8 cellular contexts compared by ENCODE assay signal in the genomic region with DNA sequence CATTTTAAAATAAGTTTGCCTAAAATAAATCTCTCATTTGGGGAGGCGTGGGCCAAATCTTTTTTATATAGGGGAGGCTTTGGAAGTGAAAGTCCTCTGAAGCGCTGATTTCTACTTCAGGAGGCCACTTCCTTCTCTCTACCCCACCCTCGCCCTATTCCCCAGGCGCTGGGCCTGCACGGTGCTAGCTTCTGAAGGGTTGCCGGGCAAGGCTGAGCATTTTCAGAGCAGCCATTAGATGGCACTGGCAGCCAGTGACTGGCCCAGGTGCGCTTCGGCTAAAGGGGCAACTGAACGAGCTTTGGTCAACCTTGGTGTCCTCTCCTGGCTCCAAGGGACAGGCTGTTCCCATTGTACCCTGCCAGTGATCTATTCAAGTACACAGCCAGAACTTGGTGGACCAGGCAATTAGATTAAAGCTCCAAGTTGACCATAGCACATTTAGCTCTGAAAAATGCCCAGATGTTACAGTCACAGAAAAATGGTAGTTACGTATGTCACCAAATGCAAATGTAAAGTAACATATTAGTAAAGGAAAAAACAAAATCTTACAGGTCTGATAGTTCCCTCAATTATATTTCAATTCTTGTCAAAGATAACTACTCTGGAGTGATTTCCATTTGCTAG. TPM values are rescaled to one million over a fixed set of nuclear protein-coding genes. Genes with fewer than 3 reads are reported as not detected.
A peak's percentile ranks its signal among the peaks of the same experiment; 100 is the strongest.
DNase-seq lines count a peak whose midpoint lies in the region; ATAC-seq and TF ChIP-seq lines count a peak whose summit lies in the region.
"Had no signal": no experiment of that assay in that cellular context is flagged by ENCODE, and none has a peak within 500 bp of the region (broad histone marks: within the 10 kb centered on the region; RNA-seq: fewer than 3 reads in every experiment).

No MANE protein-coding gene starts in this region.

- ATAC-seq in GM21515 (IDR thresholded peaks at IDR 0.05; ENCODE audit: unreplicated experiment) (peak; percentile 73), IMR-90 (ENCODE audit: low read depth) (peak; percentile 40)

- H3K9me3 ChIP-seq in IMR-90 (ENCODE audit: control insufficient read depth, insufficient read depth, low read length): peaks cover 11% of the 10 kb centered on the region
- H3K9me3 ChIP-seq in SJCRH30 (replicated peaks): no peaks in the 10 kb centered on the region

- no peak overlapping the region for H2AK5ac ChIP-seq in IMR-90 (ENCODE audit: low read depth, low read length)

- H3K18ac ChIP-seq in IMR-90 (ENCODE audit: low read depth, low read length): no peak overlapping the region

- no peak overlapping the region for H3K4me3 ChIP-seq in IMR-90 (ENCODE audit: insufficient read depth, low read depth, low read length)
- no peak overlapping the region for H3K4me3 ChIP-seq in SJCRH30

- no peak overlapping the region for H3K4me3 Mint-ChIP-seq in nephron progenitor cell

- no peaks in the 10 kb centered on the region for H3K79me1 ChIP-seq in IMR-90 (ENCODE audit: low read depth in 1 of 2, low read length in 2 of 2)

- in situ Hi-C loops in IMR-90 (cut with MboI; ENCODE audit: low sequenced_read_pairs): no loop called here

- no peak overlapping the region for H4K8ac ChIP-seq in IMR-90 (ENCODE audit: low read depth in 2 of 2, low read length in 2 of 2)

- H3K27me3 Mint-ChIP-seq in nephron progenitor cell (ENCODE audit: low read depth, poor library complexity): peaks cover 82% of the 10 kb centered on the region

- H3K9me1 ChIP-seq in IMR-90 (ENCODE audit: insufficient read depth, low read length): no peaks in the 10 kb centered on the region; the same call in 1 of the 2 replicates

- 0 out of 2 replicates have a peak, but pooled peaks have one; percentile 24 for TF ChIP-seq RAD21 in IMR-90 (IDR thresholded peaks at IDR 0.05; ENCODE audit: low read length)

- H2BK5ac ChIP-seq in IMR-90 (ENCODE audit: low read depth, low read length, poor library complexity, severe bottlenecking): no peak overlapping the region

- peaks cover 2% of the 10 kb centered on the region; the same call in 1 of the 2 replicates for H3K4me1 ChIP-seq in IMR-90 (ENCODE audit: control insufficient read depth, insufficient read depth, low read length)
- no peaks in the 10 kb centered on the region for H3K4me1 ChIP-seq in SJCRH30

- no TSS peak for BruUV-seq in IMR-90 (replicated peaks; lab: Mats Ljungman, UMichigan)

- no peak overlapping the region for H3K9ac ChIP-seq in IMR-90 (ENCODE audit: low read depth, low read length)

- H3K56ac ChIP-seq in IMR-90 (ENCODE audit: extremely low read depth, insufficient read depth, low read length): no peak overlapping the region

- no peak overlapping the region for H3K14ac ChIP-seq in IMR-90 (replicated peaks; ENCODE audit: low read depth, low read length)

- H3K27ac ChIP-seq in IMR-90 (ENCODE audit: insufficient read depth, low read length) (no peak overlapping the region), SJCRH30 (no peak overlapping the region)

- WGBS in IMR-90 (ENCODE audit: extremely low coverage in 2 of 2, insufficient read length in 1 of 2), 2 experiments: no CpG with 5 or more reads among the region's 10 CpGs

- H3K36me3 Mint-ChIP-seq in nephron progenitor cell (ENCODE audit: low read depth): no peaks in the 10 kb centered on the region

- no peak overlapping the region for H4K5ac ChIP-seq in IMR-90 (ENCODE audit: low read depth, low read length)

- CTCF ChIA-PET in IMR-90 (lab: Yijun Ruan, JAX): no interaction called here

- TF ChIP-seq CTCF in GM12872 (IDR thresholded peaks at IDR 0.05; ENCODE audit: insufficient read depth, low read depth, low read length) (peak; percentile 82), IMR-90 (conservative IDR thresholded peaks at IDR 0.05; ENCODE audit: low read depth, low read length) (peak; percentile 27), nephron progenitor cell (IDR thresholded peaks at IDR 0.05) (no peak)

- peak overlapping the region; percentile 40 for H2AFZ ChIP-seq in IMR-90 (replicated peaks; ENCODE audit: low read length, poor library complexity)

- dilution Hi-C loops in IMR-90 (cut with HindIII; ENCODE audit: low sequenced_read_pairs, unreplicated experiment): no loop called here

- H3K23ac ChIP-seq in IMR-90 (ENCODE audit: low read depth, low read length): no peak overlapping the region

- no peaks in the 10 kb centered on the region for H3K9me3 Mint-ChIP-seq in nephron progenitor cell
- H3K9me3 Mint-ChIP-seq: nephron had no signal

- no peak overlapping the region for H3K4me2 ChIP-seq in IMR-90 (ENCODE audit: low read depth, low read length)

- POLR2A ChIA-PET in IMR-90 (lab: Charles Lee; ENCODE audit: unreplicated experiment): no interaction called here

- no peaks in the 10 kb centered on the region for H3K36me3 ChIP-seq in IMR-90 (ENCODE audit: control insufficient read depth, insufficient read depth, low read length)
- H3K36me3 ChIP-seq in SJCRH30: no peaks in the 10 kb centered on the region

- no peak overlapping the region for H2BK15ac ChIP-seq in IMR-90 (ENCODE audit: low read depth, low read length)

- H3K4ac ChIP-seq in IMR-90 (ENCODE audit: low read depth, low read length): no peak overlapping the region

- H3K4me1 Mint-ChIP-seq in nephron progenitor cell: peaks cover 6% of the 10 kb centered on the region
- H3K4me1 Mint-ChIP-seq: nephron had no signal

- no peak for TF ChIP-seq POLR2A in IMR-90 (IDR thresholded peaks at IDR 0.05; ENCODE audit: low read depth, low read length)

- no peak overlapping the region for H2BK20ac ChIP-seq in IMR-90 (ENCODE audit: low read depth, low read length)

- DNase-seq in IMR-90 (no peak), SJCRH30 (peak; percentile 55 to 65), astrocyte of the hippocampus (ENCODE audit: low read depth, low spot score) (peak; percentile 48), nephron progenitor cell (peak; percentile 18), COLO829 (ENCODE audit: low spot score) (no peak)

- no peak overlapping the region for H2AK9ac ChIP-seq in IMR-90 (replicated peaks; ENCODE audit: low read depth, low read length, poor library complexity)

- H3K27me3 ChIP-seq in IMR-90 (ENCODE audit: control insufficient read depth, insufficient read depth, low read length) (peaks cover 77% of the 10 kb centered on the region), SJCRH30 (peaks cover 23% of the 10 kb centered on the region; the same call in 1 of the 2 replicates)

- H2BK120ac ChIP-seq in IMR-90 (ENCODE audit: low read depth, low read length): no peak overlapping the region

- H3K27ac Mint-ChIP-seq in nephron progenitor cell: no peak overlapping the region
- H3K27ac Mint-ChIP-seq: nephron had no signal

- no peaks in the 10 kb centered on the region for H4K20me1 ChIP-seq in IMR-90 (ENCODE audit: insufficient read depth, low read length)

- intact Hi-C loops in IMR-90 (cut with micrococcal nuclease): no loop called here

- no peak overlapping the region for H4K91ac ChIP-seq in IMR-90 (ENCODE audit: insufficient read depth, low read depth, low read length)

TF ChIP-seq in IMR-90, 13 proteins besides CTCF, POLR2A, EP300 and RAD21:
- TF ChIP-seq, protein P1, sequence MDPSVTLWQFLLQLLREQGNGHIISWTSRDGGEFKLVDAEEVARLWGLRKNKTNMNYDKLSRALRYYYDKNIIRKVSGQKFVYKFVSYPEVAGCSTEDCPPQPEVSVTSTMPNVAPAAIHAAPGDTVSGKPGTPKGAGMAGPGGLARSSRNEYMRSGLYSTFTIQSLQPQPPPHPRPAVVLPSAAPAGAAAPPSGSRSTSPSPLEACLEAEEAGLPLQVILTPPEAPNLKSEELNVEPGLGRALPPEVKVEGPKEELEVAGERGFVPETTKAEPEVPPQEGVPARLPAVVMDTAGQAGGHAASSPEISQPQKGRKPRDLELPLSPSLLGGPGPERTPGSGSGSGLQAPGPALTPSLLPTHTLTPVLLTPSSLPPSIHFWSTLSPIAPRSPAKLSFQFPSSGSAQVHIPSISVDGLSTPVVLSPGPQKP (IDR thresholded peaks at IDR 0.05; ENCODE audit: borderline replicate concordance, low read depth, low read length): no peak
- TF ChIP-seq, protein P2, sequence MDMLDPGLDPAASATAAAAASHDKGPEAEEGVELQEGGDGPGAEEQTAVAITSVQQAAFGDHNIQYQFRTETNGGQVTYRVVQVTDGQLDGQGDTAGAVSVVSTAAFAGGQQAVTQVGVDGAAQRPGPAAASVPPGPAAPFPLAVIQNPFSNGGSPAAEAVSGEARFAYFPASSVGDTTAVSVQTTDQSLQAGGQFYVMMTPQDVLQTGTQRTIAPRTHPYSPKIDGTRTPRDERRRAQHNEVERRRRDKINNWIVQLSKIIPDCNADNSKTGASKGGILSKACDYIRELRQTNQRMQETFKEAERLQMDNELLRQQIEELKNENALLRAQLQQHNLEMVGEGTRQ (IDR thresholded peaks at IDR 0.05; ENCODE audit: low read depth, low read length): no peak
- TF ChIP-seq RFX5 (IDR thresholded peaks at IDR 0.05; ENCODE audit: low read depth, low read length): no peak
- TF ChIP-seq BHLHE40 (IDR thresholded peaks at IDR 0.05; ENCODE audit: low read depth, low read length): no peak
- TF ChIP-seq MAZ (IDR thresholded peaks at IDR 0.05; ENCODE audit: borderline replicate concordance, low read depth, low read length): no peak
- no peak for TF ChIP-seq FOS (IDR thresholded peaks at IDR 0.05; ENCODE audit: low read depth, low read length)
- no peak for TF ChIP-seq MXI1 (IDR thresholded peaks at IDR 0.05; ENCODE audit: borderline replicate concordance, low read depth, low read length)
- no peak for TF ChIP-seq NFE2L2 (IDR thresholded peaks at IDR 0.05; ENCODE audit: low read depth, low read length)
- TF ChIP-seq CHD1 (IDR thresholded peaks at IDR 0.05; ENCODE audit: low read depth, low read length): no peak
- TF ChIP-seq SMC3 (IDR thresholded peaks at IDR 0.05; ENCODE audit: low read depth, low read length): no peak
- no peak for TF ChIP-seq MAFK (IDR thresholded peaks at IDR 0.05; ENCODE audit: low read depth, low read length)
- no peak for TF ChIP-seq RCOR1 (IDR thresholded peaks at IDR 0.05; ENCODE audit: insufficient replicate concordance, low read length)
- no peak for TF ChIP-seq CEBPB (IDR thresholded peaks at IDR 0.05; ENCODE audit: low read depth, low read length)
TF ChIP-seq in IMR-90: peak in this region for 0.

RNA-seq across cellular contexts. Expression of a gene that starts 2.3 kb away (rescaled TPM):
- not detected in 2 replicates for total RNA-seq in IMR-90 (2012; rRNA removed)
- polyA plus RNA-seq in IMR-90 (2012; rRNA removed): 0.17 and 0.47 TPM in 2 replicates
- polyA plus RNA-seq in IMR-90 (2012; cell fraction: cytosol; rRNA removed): 0.32 and 0.80 TPM in 2 replicates
- 0.29 TPM in 2 replicates for polyA plus RNA-seq in IMR-90 (2012; cell fraction: nucleus; rRNA removed; ENCODE audit: low replicate concordance)
- not detected in 2 replicates for total RNA-seq in SJCRH30 (2014; rRNA removed; shearing (Covaris generic))

Comparison
In these comparisons a context has a peak if more than half of its experiments do, and no peak if none do; other contexts are left out.
1. DNase-seq: peak in SJCRH30 (2 of 2), astrocyte of the hippocampus (single experiment) and nephron progenitor cell (single experiment); none in IMR-90 (single experiment) and COLO829 (single experiment).